Comparison of ENCODE assay signal across 1 cellular context in genomic region chr11:68312780-68313573, GRCh38.
TF ChIP-seq lines count a peak whose summit lies in the region.

No MANE protein-coding gene starts in this region.

TF ChIP-seq in GM12878, 131 proteins besides CTCF, POLR2A, EP300 and RAD21 (continued from another document and continues in another):
- peak; percentile 30 for TF ChIP-seq MYC (IDR thresholded peaks at IDR 0.05; ENCODE audit: insufficient read depth, insufficient read length, insufficient replicate concordance, low read length, severe bottlenecking)
- no peak for TF ChIP-seq SIX5 (IDR thresholded peaks at IDR 0.05; ENCODE audit: low read depth, low read length, severe bottlenecking)
- TF ChIP-seq PBX3 (IDR thresholded peaks at IDR 0.05; ENCODE audit: insufficient replicate concordance, low read depth, low read length) = no peak
- no peak for TF ChIP-seq CEBPB (IDR thresholded peaks at IDR 0.05; ENCODE audit: borderline replicate concordance in 1 of 2, low read depth in 2 of 2, low read length in 2 of 2)
- no peak for TF ChIP-seq RFX5 (IDR thresholded peaks at IDR 0.05; ENCODE audit: low read depth, low read length)
- TF ChIP-seq MLLT1 (IDR thresholded peaks at IDR 0.05) = no peak
- TF ChIP-seq E2F4 (IDR thresholded peaks at IDR 0.05; ENCODE audit: low read depth, low read length) = no peak
- peak; percentile 62; the same call in 1 of the 2 replicates for TF ChIP-seq MXI1 (IDR thresholded peaks at IDR 0.05; ENCODE audit: low read depth, low read length)
- TF ChIP-seq ZZZ3 (IDR thresholded peaks at IDR 0.05; ENCODE audit: control insufficient read depth, insufficient read length, low read depth) = no peak
- no peak for TF ChIP-seq BCL11A (IDR thresholded peaks at IDR 0.05; ENCODE audit: low read depth, low read length)
- no peak for TF ChIP-seq FOS (IDR thresholded peaks at IDR 0.05; ENCODE audit: borderline replicate concordance, extremely low read depth, insufficient read length)
- TF ChIP-seq TCF7 (IDR thresholded peaks at IDR 0.05; ENCODE audit: borderline replicate concordance) = no peak
- TF ChIP-seq NFXL1 (IDR thresholded peaks at IDR 0.05; ENCODE audit: borderline replicate concordance) = no peak
- TF ChIP-seq SREBF1 (IDR thresholded peaks at IDR 0.05; ENCODE audit: low read length) = no peak
- TF ChIP-seq BCLAF1 (IDR thresholded peaks at IDR 0.05) = no peak
- no peak for TF ChIP-seq JUND (IDR thresholded peaks at IDR 0.05; ENCODE audit: low read depth, low read length)
- TF ChIP-seq SP1 (IDR thresholded peaks at IDR 0.05; ENCODE audit: low read depth, low read length) = no peak
- no peak for TF ChIP-seq RB1 (IDR thresholded peaks at IDR 0.05; ENCODE audit: borderline replicate concordance)
- no peak for TF ChIP-seq ETV6 (conservative IDR thresholded peaks at IDR 0.05 in 1 of 2, IDR thresholded peaks at IDR 0.05 in 1 of 2; ENCODE audit: borderline replicate concordance in 1 of 2, low read depth in 1 of 2)
- peak; percentile 74; the same call in 1 of the 2 replicates for TF ChIP-seq IKZF1 (conservative IDR thresholded peaks at IDR 0.05)
- TF ChIP-seq SREBF2 (IDR thresholded peaks at IDR 0.05; ENCODE audit: low read length) = no peak
- peak; percentile 30 for TF ChIP-seq NR2F1 (conservative IDR thresholded peaks at IDR 0.05)
- TF ChIP-seq IKZF2 (IDR thresholded peaks at IDR 0.05) = no peak
- TF ChIP-seq IRF3 (IDR thresholded peaks at IDR 0.05) = no peak
- no peak for TF ChIP-seq PAX8 (IDR thresholded peaks at IDR 0.05)
- no peak for TF ChIP-seq TBL1XR1 (IDR thresholded peaks at IDR 0.05; ENCODE audit: low read depth, low read length)
- TF ChIP-seq EGR1 (IDR thresholded peaks at IDR 0.05; ENCODE audit: borderline replicate concordance in 1 of 2, low read depth in 2 of 2, low read length in 2 of 2) = 0 out of 3 replicates have a peak, but pooled peaks of 1 of the 2 experiments have one; percentile 14
- no peak for TF ChIP-seq JUNB (IDR thresholded peaks at IDR 0.05)
- no peak for TF ChIP-seq ZNF274 (IDR thresholded peaks at IDR 0.05; ENCODE audit: insufficient read depth, insufficient read length)
- no peak for TF ChIP-seq HDAC2 (IDR thresholded peaks at IDR 0.05)
- no peak; the same call in 1 of the 2 replicates for TF ChIP-seq SMARCA5 (IDR thresholded peaks at IDR 0.05)
- peak; percentile 44; the same call in 1 of the 2 replicates for TF ChIP-seq LARP7 (IDR thresholded peaks at IDR 0.05)
- TF ChIP-seq BACH1 (IDR thresholded peaks at IDR 0.05; ENCODE audit: borderline replicate concordance) = no peak
- TF ChIP-seq PKNOX1 (IDR thresholded peaks at IDR 0.05) = no peak
- no peak for TF ChIP-seq TARDBP (IDR thresholded peaks at IDR 0.05; ENCODE audit: borderline replicate concordance)
- no peak for TF ChIP-seq POU2F2 (IDR thresholded peaks at IDR 0.05; ENCODE audit: borderline replicate concordance, low read depth, low read length)
- no peak for TF ChIP-seq ZBTB40 (IDR thresholded peaks at IDR 0.05; ENCODE audit: borderline replicate concordance)
- TF ChIP-seq ELK1 (IDR thresholded peaks at IDR 0.05; ENCODE audit: low read depth, low read length) = no peak
- TF ChIP-seq RELB (IDR thresholded peaks at IDR 0.05; ENCODE audit: low read depth) = no peak
- TF ChIP-seq CHD4 (IDR thresholded peaks at IDR 0.05) = no peak
- TF ChIP-seq FOXM1 (IDR thresholded peaks at IDR 0.05; ENCODE audit: low read depth, low read length) = no peak
- peak; percentile 36; the same call in 1 of the 2 replicates for TF ChIP-seq DPF2 (IDR thresholded peaks at IDR 0.05)
- TF ChIP-seq ZBED1 (IDR thresholded peaks at IDR 0.05; ENCODE audit: borderline replicate concordance) = no peak
- TF ChIP-seq REST (IDR thresholded peaks at IDR 0.05; ENCODE audit: low read depth, low read length) = no peak
- no peak for TF ChIP-seq SPI1 (IDR thresholded peaks at IDR 0.05; ENCODE audit: borderline replicate concordance, insufficient read depth, low read depth, low read length)
